ENCODE assay signal across 1 cellular context in genomic region chr10:50392426-50392825, GRCh38.
TF ChIP-seq lines count a peak whose summit lies in the region.

No MANE protein-coding gene starts in this region.

TF ChIP-seq in HepG2, 621 proteins besides CTCF, POLR2A, EP300 and RAD21 (continued from another document):
- TF ChIP-seq ZBTB39 (CRISPR knock-in tag; IDR thresholded peaks at IDR 0.05) (no peak), ZBTB3 (CRISPR knock-in tag; IDR thresholded peaks at IDR 0.05; ENCODE audit: borderline replicate concordance, low read depth) (no peak), ZNF761 (CRISPR knock-in tag; conservative IDR thresholded peaks at IDR 0.05) (no peak)
